37 cellular contexts compared by ENCODE assay signal in genomic region chr5:73550016-73550415, GRCh38.
"Had no signal": no experiment of that assay in that cellular context is flagged by ENCODE, and none has a peak within 500 bp of the region (broad histone marks: within the 10 kb centered on the region; RNA-seq: fewer than 3 reads in every experiment).

No MANE protein-coding gene starts in this region.

- H3K27me3 ChIP-seq: adrenal gland, body of pancreas, brain microvascular endothelial cell, cardiac muscle cell had no signal

- H3K27me3 Mint-ChIP-seq: activated CD4-positive, alpha-beta memory T cell treated with anti-CD3 and anti-CD28 coated beads for 36 hours; activated naive CD4-positive, alpha-beta T cell treated with anti-CD3 and anti-CD28 coated beads, Interleukin-2, amount 10 ng/mL, durations not matched to agents 7 days and 5 days had no signal

- ATAC-seq: activated CD8-positive, alpha-beta T cell treated with anti-CD3 and anti-CD28 coated beads for 36 hours; body of pancreas had no signal

- H3K9me3 ChIP-seq: adrenal gland, body of pancreas had no signal

- H3K4me3 ChIP-seq: adrenal gland, body of pancreas, cardiac muscle cell had no signal

- FAIRE-seq: astrocyte, bronchial epithelial cell had no signal

- H3K4me1 Mint-ChIP-seq: activated B cell treated with CpG ODN at 0.5 μM for 24 hours; activated CD4-positive, alpha-beta T cell treated with anti-CD3 and anti-CD28 coated beads, Interleukin-2, amount 10 ng/mL, durations not matched to agents 24 days and 14 days; activated naive CD4-positive, alpha-beta T cell treated with anti-CD3 and anti-CD28 coated beads, Interleukin-2, amount 10 ng/mL, durations not matched to agents 7 days and 5 days; activated naive CD4-positive, alpha-beta T cell treated with anti-CD3 and anti-CD28 coated beads, Interleukin-2, amount 50 U/mL, for 24 hours; activated naive CD8-positive, alpha-beta T cell treated with anti-CD3 and anti-CD28 coated beads, Interleukin-2, amount 10 ng/mL, durations not matched to agents 7 days and 5 days; central memory CD8-positive, alpha-beta T cell had no signal

- H3K4me3 Mint-ChIP-seq: activated B cell treated with CpG ODN at 0.5 μM for 24 hours; activated CD4-positive, alpha-beta memory T cell treated with anti-CD3 and anti-CD28 coated beads for 36 hours; activated CD4-positive, alpha-beta T cell treated with anti-CD3 and anti-CD28 coated beads, Interleukin-2, amount 10 ng/mL, durations not matched to agents 24 days and 14 days; activated CD8-positive, alpha-beta T cell treated with anti-CD3 and anti-CD28 coated beads for 36 hours; activated naive CD4-positive, alpha-beta T cell treated with anti-CD3 and anti-CD28 coated beads, Interleukin-2, amount 10 ng/mL, durations not matched to agents 7 days and 5 days; activated naive CD4-positive, alpha-beta T cell treated with anti-CD3 and anti-CD28 coated beads, Interleukin-2, amount 50 U/mL, for 24 hours; activated naive CD8-positive, alpha-beta T cell; activated naive CD8-positive, alpha-beta T cell treated with anti-CD3 and anti-CD28 coated beads, Interleukin-2, amount 10 ng/mL, durations not matched to agents 7 days and 5 days; activated T-cell treated with anti-CD3 and anti-CD28 coated beads, Interleukin-2, amount 50 U/mL, for 24 hours; central memory CD8-positive, alpha-beta T cell; T-helper 1 cell treated with Interleukin-12 subunit alpha and Interleukin-12 subunit beta and Interleukin-4 antibody, amounts not matched to agents 30 μg/mL and 1 μg/mL, for 36 hours; T-helper 2 cell treated with Interferon-gamma antibody and Interleukin-4, amounts not matched to agents 5 μg/mL and 100 μg/mL, for 36 hours had no signal

- H3K9me3 Mint-ChIP-seq: activated B cell treated with CpG ODN at 0.5 μM for 24 hours; activated CD4-positive, alpha-beta memory T cell treated with anti-CD3 and anti-CD28 coated beads for 36 hours; activated CD4-positive, alpha-beta T cell treated with anti-CD3 and anti-CD28 coated beads, Interleukin-2, amount 10 ng/mL, durations not matched to agents 24 days and 14 days; activated CD8-positive, alpha-beta T cell treated with anti-CD3 and anti-CD28 coated beads for 36 hours; activated naive CD4-positive, alpha-beta T cell treated with anti-CD3 and anti-CD28 coated beads, Interleukin-2, amount 10 ng/mL, durations not matched to agents 7 days and 5 days; activated naive CD4-positive, alpha-beta T cell treated with anti-CD3 and anti-CD28 coated beads, Interleukin-2, amount 50 U/mL, for 24 hours; activated naive CD8-positive, alpha-beta T cell treated with anti-CD3 and anti-CD28 coated beads, Interleukin-2, amount 10 ng/mL, durations not matched to agents 7 days and 5 days; activated T-cell treated with anti-CD3 and anti-CD28 coated beads, Interleukin-2, amount 50 U/mL, for 24 hours; activated T-helper 2 cell treated with anti-CD3 and anti-CD28 coated beads, Interferon-gamma antibody, Interleukin-2, Interleukin-4, amounts not matched to agents 10 μg/mL and 5 μg/mL and 100 μg/mL, durations not matched to agents 14 hours and 24 hours and 36 hours; central memory CD8-positive, alpha-beta T cell; T-helper 1 cell treated with Interleukin-12 subunit alpha and Interleukin-12 subunit beta and Interleukin-4 antibody, amounts not matched to agents 30 μg/mL and 1 μg/mL, for 36 hours; T-helper 2 cell treated with Interferon-gamma antibody and Interleukin-4, amounts not matched to agents 5 μg/mL and 100 μg/mL, for 36 hours had no signal

- H3K27ac ChIP-seq: body of pancreas, brain microvascular endothelial cell, cardiac muscle cell, VCaP had no signal

- DNase-seq: activated B cell treated with CpG ODN at 0.5 μM for 24 hours; activated CD4-positive, alpha-beta memory T cell treated with anti-CD3 and anti-CD28 coated beads for 36 hours; activated CD4-positive, alpha-beta T cell treated with anti-CD3 and anti-CD28 coated beads for 4 hours; activated CD4-positive, alpha-beta T cell treated with anti-CD3 and anti-CD28 coated beads, Interleukin-2, amount 50 U/mL, for 1 hour; activated CD4-positive, alpha-beta T cell treated with anti-CD3 and anti-CD28 coated beads, Interleukin-2, amount 50 U/mL, for 4 hours; activated CD4-positive, CD25-positive, alpha-beta regulatory T cell treated with anti-CD3 and anti-CD28 coated beads, Interleukin-2, amount 50 U/mL, for 72 hours; activated CD8-positive, alpha-beta memory T cell treated with anti-CD3 and anti-CD28 coated beads, Interleukin-2, amount 50 U/mL, for 4 hours; activated CD8-positive, alpha-beta T cell treated with anti-CD3 and anti-CD28 coated beads for 36 hours; activated effector memory CD4-positive, alpha-beta T cell treated with Interleukin-2 at 50 U/mL for 16 hours; activated gamma-delta T cell; activated naive CD4-positive, alpha-beta T cell treated with anti-CD3 and anti-CD28 coated beads, Interleukin-2, amount 10 ng/mL, durations not matched to agents 7 days and 5 days; activated naive CD4-positive, alpha-beta T cell treated with Interleukin-2 at 50 U/mL for 16 hours; activated naive CD8-positive, alpha-beta T cell treated with anti-CD3 and anti-CD28 coated beads, Interleukin-2, amount 10 ng/mL, durations not matched to agents 7 days and 5 days; activated T-cell treated with anti-CD3 and anti-CD28 coated beads for 4 hours; activated T-cell treated with anti-CD3 and anti-CD28 coated beads, Interleukin-2, amount 50 U/mL, for 24 hours; activated T-cell treated with anti-CD3 and anti-CD28 coated beads, Interleukin-2, amount 50 U/mL, for 48 hours; adrenal gland; amniotic stem cell; aorta; body of pancreas; brain microvascular endothelial cell; caudate nucleus; cerebellar nuclear complex; T-helper 1 cell; T-helper 2 cell; T-helper 9 cell had no signal

- H3K27ac Mint-ChIP-seq: activated B cell treated with CpG ODN at 0.5 μM for 24 hours; activated CD4-positive, alpha-beta memory T cell treated with anti-CD3 and anti-CD28 coated beads for 36 hours; activated CD4-positive, alpha-beta T cell treated with anti-CD3 and anti-CD28 coated beads, Interleukin-2, amount 10 ng/mL, durations not matched to agents 24 days and 14 days; activated CD8-positive, alpha-beta T cell treated with anti-CD3 and anti-CD28 coated beads for 36 hours; activated naive CD4-positive, alpha-beta T cell treated with anti-CD3 and anti-CD28 coated beads, Interleukin-2, amount 10 ng/mL, durations not matched to agents 7 days and 5 days; activated naive CD4-positive, alpha-beta T cell treated with anti-CD3 and anti-CD28 coated beads, Interleukin-2, amount 50 U/mL, for 24 hours; activated naive CD8-positive, alpha-beta T cell; activated naive CD8-positive, alpha-beta T cell treated with anti-CD3 and anti-CD28 coated beads, Interleukin-2, amount 10 ng/mL, durations not matched to agents 7 days and 5 days; activated T-cell treated with anti-CD3 and anti-CD28 coated beads, Interleukin-2, amount 50 U/mL, for 24 hours; activated T-helper 2 cell treated with anti-CD3 and anti-CD28 coated beads, Interferon-gamma antibody, Interleukin-2, Interleukin-4, amounts not matched to agents 10 μg/mL and 5 μg/mL and 100 μg/mL, durations not matched to agents 14 hours and 24 hours and 36 hours; T-helper 1 cell treated with Interleukin-12 subunit alpha and Interleukin-12 subunit beta and Interleukin-4 antibody, amounts not matched to agents 30 μg/mL and 1 μg/mL, for 36 hours; T-helper 2 cell treated with Interferon-gamma antibody and Interleukin-4, amounts not matched to agents 5 μg/mL and 100 μg/mL, for 36 hours had no signal
